ENCODE assay signal across 8 cellular contexts in genomic region chr20:34111057-34111711, GRCh38. TPM values are rescaled to one million over a fixed set of nuclear protein-coding genes. Genes with fewer than 3 reads are reported as not detected.
DNase-seq lines count a peak whose midpoint lies in the region; ATAC-seq and TF ChIP-seq lines count a peak whose summit lies in the region.

No MANE protein-coding gene starts in this region.

- peaks cover 0 to 12% of the 10 kb centered on the region in 2 donors for H3K36me3 ChIP-seq in gastroesophageal sphincter
- H3K36me3 ChIP-seq in psoas muscle (ENCODE audit: insufficient read depth in 1 of 2, low read depth in 1 of 2): peaks cover 0 to 14% of the 10 kb centered on the region in 2 donors

- POLR2A ChIA-PET in activated CD8-positive, alpha-beta T cell treated with anti-CD3 and anti-CD28 coated beads for 36 hours (lab: Charles Lee): interaction anchor here (0.6 to 3.2 kb wide), 8 partner anchors 9 to 298 kb away, joined by 3 to 20 read pairs (median 6); partner anchors contain the start of gene RALY

- ATAC-seq in activated CD8-positive, alpha-beta T cell treated with anti-CD3 and anti-CD28 coated beads for 36 hours: no peak
- ATAC-seq in gastroesophageal sphincter: no peak
- ATAC-seq in psoas muscle: peak in 2 of 4 donors; percentile 3 to 14

- H3K27ac ChIP-seq in gastroesophageal sphincter (peak overlapping the region; percentile 89 to 97 (median 96)), psoas muscle (peak overlapping the region; percentile 99)

- H3K4me1 ChIP-seq in gastroesophageal sphincter: peaks cover 3 to 59% (median 17%) of the 10 kb centered on the region in 3 donors
- H3K4me1 ChIP-seq in psoas muscle: peaks cover 33% of the 10 kb centered on the region

- TF ChIP-seq POLR2A in gastroesophageal sphincter (IDR thresholded peaks at IDR 0.05): no peak

- peak; percentile 23 for DNase-seq in COLO829 (ENCODE audit: low spot score)
- no peak for DNase-seq in activated CD8-positive, alpha-beta T cell treated with anti-CD3 and anti-CD28 coated beads for 36 hours
- DNase-seq in psoas muscle: peak in 1 of 2 donors; percentile 29
- DNase-seq in SHP77 treated with DMSO at 0.1 percent for 48 hours (lab: John Stamatoyannopoulos, UW): no peak
- DNase-seq in stimulated activated naive CD4-positive, alpha-beta T cell treated with Interleukin-2 at 50 U/mL for 16 hours (lab: John Stamatoyannopoulos, UW): no peak
- DNase-seq in stimulated activated CD4-positive, alpha-beta T cell treated with anti-CD3 and anti-CD28 coated beads, Interleukin-4, amount 100 ng/mL, for 1 hour: no peak

- H3K4me1 Mint-ChIP-seq in IgD-negative memory B cell: peaks cover 29 to 41% (median 32%) of the 10 kb centered on the region in 3 donors
- H3K4me1 Mint-ChIP-seq in activated CD8-positive, alpha-beta T cell treated with anti-CD3 and anti-CD28 coated beads for 36 hours (ENCODE audit: low read depth): peaks cover 42% of the 10 kb centered on the region

- H3K27me3 ChIP-seq in gastroesophageal sphincter (no peaks in the 10 kb centered on the region), psoas muscle (ENCODE audit: insufficient read depth in 3 of 3, low read length in 2 of 3) (no peaks in the 10 kb centered on the region)

- no peaks in the 10 kb centered on the region for H3K27me3 Mint-ChIP-seq in IgD-negative memory B cell
- H3K27me3 Mint-ChIP-seq in activated CD8-positive, alpha-beta T cell treated with anti-CD3 and anti-CD28 coated beads for 36 hours: no peaks in the 10 kb centered on the region

- TF ChIP-seq CTCF in activated CD8-positive, alpha-beta T cell treated with anti-CD3 and anti-CD28 coated beads for 36 hours (IDR thresholded peaks at IDR 0.05): no peak
- TF ChIP-seq CTCF in gastroesophageal sphincter (IDR thresholded peaks at IDR 0.05): no peak
- TF ChIP-seq CTCF in psoas muscle (IDR thresholded peaks at IDR 0.05): no peak

- TF ChIP-seq EP300 in gastroesophageal sphincter (IDR thresholded peaks at IDR 0.05): no peak

- WGBS in gastroesophageal sphincter (ENCODE audit: low coverage in 1 of 2), 2 donors: 0% methylated on average over 10 to 15 of the region's 24 CpGs
- WGBS in psoas muscle, 3 donors: 0% methylated on average over 24 of the region's 24 CpGs

- intact Hi-C loops in activated CD8-positive, alpha-beta T cell treated with anti-CD3 and anti-CD28 coated beads for 36 hours (cut with micrococcal nuclease): no loop called here
- intact Hi-C loops in psoas muscle (cut with DNase I): no loop called here

- CTCF ChIA-PET in activated CD8-positive, alpha-beta T cell treated with anti-CD3 and anti-CD28 coated beads for 36 hours (lab: Charles Lee): interaction anchor here (0.6 to 3.4 kb wide), 4 partner anchors 18 to 217 kb away, joined by 3 to 10 read pairs (median 4); no protein-coding TSS in a partner anchor

- peak overlapping the region; percentile 93 to 99 (median 96) for H3K4me3 Mint-ChIP-seq in IgD-negative memory B cell
- H3K4me3 Mint-ChIP-seq in activated CD8-positive, alpha-beta T cell treated with anti-CD3 and anti-CD28 coated beads for 36 hours: peak overlapping the region; percentile 98

- no peaks in the 10 kb centered on the region for H3K36me3 Mint-ChIP-seq in IgD-negative memory B cell
- peaks cover 45% of the 10 kb centered on the region for H3K36me3 Mint-ChIP-seq in activated CD8-positive, alpha-beta T cell treated with anti-CD3 and anti-CD28 coated beads for 36 hours (ENCODE audit: low read depth)

- H3K9me3 ChIP-seq in gastroesophageal sphincter (no peaks in the 10 kb centered on the region), psoas muscle (no peaks in the 10 kb centered on the region)

- H3K27ac Mint-ChIP-seq in IgD-negative memory B cell: peak overlapping the region; percentile 94 to 98 (median 97)
- H3K27ac Mint-ChIP-seq in activated CD8-positive, alpha-beta T cell treated with anti-CD3 and anti-CD28 coated beads for 36 hours: peak overlapping the region; percentile 99

- peaks cover 0 to 3% (median 0%) of the 10 kb centered on the region in 3 donors for H3K9me3 Mint-ChIP-seq in IgD-negative memory B cell
- no peaks in the 10 kb centered on the region for H3K9me3 Mint-ChIP-seq in activated CD8-positive, alpha-beta T cell treated with anti-CD3 and anti-CD28 coated beads for 36 hours

- H3K4me3 ChIP-seq in gastroesophageal sphincter (peak overlapping the region; percentile 86 to 96), psoas muscle (peak overlapping the region; percentile 99)

RNA-seq across cellular contexts. Expression of gene EIF2S2, which starts 0.9 kb away (rescaled TPM):
- polyA plus RNA-seq in IgD-negative memory B cell (22.8 TPM), psoas muscle (100 to 1,000 TPM in 2 of 3 donors, 10 to 100 TPM in 1; 95.8 to 219 (median 192) TPM)
- 100 to 1,000 TPM; 161 to 164 TPM for total RNA-seq in activated CD8-positive, alpha-beta T cell treated with anti-CD3 and anti-CD28 coated beads for 36 hours
- total RNA-seq in gastroesophageal sphincter (10 to 100 TPM; 44.4 to 65.6 (median 56.8) TPM), psoas muscle (10 to 100 TPM; 49.4 to 88.9 (median 82.8) TPM)
